ENCODE assay signal across 1 cellular context in genomic region chr12:26370098-26370497, GRCh38.
TF ChIP-seq lines count a peak whose summit lies in the region.

No MANE protein-coding gene starts in this region.

TF ChIP-seq in H1, 55 proteins besides CTCF, POLR2A, EP300 and RAD21 (continued from another document):
- TF ChIP-seq CHD7 (IDR thresholded peaks at IDR 0.05; ENCODE audit: insufficient replicate concordance, low read length) (no peak), E2F6 (IDR thresholded peaks at IDR 0.05) (no peak), ATF2 (IDR thresholded peaks at IDR 0.05; ENCODE audit: low read length) (no peak), RFX5 (IDR thresholded peaks at IDR 0.05; ENCODE audit: borderline replicate concordance, low read depth, low read length) (no peak), CBX5 (IDR thresholded peaks at IDR 0.05; ENCODE audit: low read depth, low read length) (no peak), HDAC6 (IDR thresholded peaks at IDR 0.05; ENCODE audit: low read depth, low read length) (no peak), RNF2 (IDR thresholded peaks at IDR 0.05; ENCODE audit: borderline replicate concordance, low read depth, low read length, missing control alignments, poor library complexity, severe bottlenecking) (no peak), SIRT6 (IDR thresholded peaks at IDR 0.05; ENCODE audit: low read length) (no peak)
